ENCODE assay signal across 1 cellular context in the genomic region with DNA sequence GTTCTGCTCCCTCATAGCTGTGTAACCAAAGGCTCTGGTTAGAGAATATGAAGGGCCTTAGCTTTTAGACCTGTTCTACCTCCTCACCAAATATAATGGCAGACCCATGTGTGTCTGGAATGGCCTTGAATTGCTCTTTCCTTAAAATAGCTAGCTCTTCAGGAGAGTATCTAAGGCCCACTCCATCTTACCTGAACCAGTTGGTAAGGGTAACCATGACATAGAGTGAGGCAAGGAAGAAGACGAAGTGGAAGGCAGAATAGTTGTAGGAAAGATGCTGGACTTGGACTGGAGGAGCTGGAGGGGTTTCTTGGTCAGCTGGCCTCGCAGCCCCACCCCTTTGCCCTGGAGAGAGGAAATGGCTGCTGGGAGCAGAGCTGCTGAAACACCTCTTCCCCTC.
TF ChIP-seq lines count a peak whose summit lies in the region.

No MANE protein-coding gene starts in this region.

TF ChIP-seq in HepG2, 621 proteins besides CTCF, POLR2A, EP300 and RAD21:
- TF ChIP-seq XBP1 (CRISPR knock-in tag; IDR thresholded peaks at IDR 0.05): no peak
- TF ChIP-seq ZNF253 (CRISPR knock-in tag; IDR thresholded peaks at IDR 0.05; ENCODE audit: borderline replicate concordance): no peak
- peak; percentile 50 for TF ChIP-seq POLR2AphosphoS5 (IDR thresholded peaks at IDR 0.05; ENCODE audit: low read depth, low read length)
- no peak for TF ChIP-seq ZBTB8A (CRISPR knock-in tag; IDR thresholded peaks at IDR 0.05; ENCODE audit: borderline replicate concordance, low read depth)
- TF ChIP-seq ZNF572 (CRISPR knock-in tag; IDR thresholded peaks at IDR 0.05): no peak
- no peak for TF ChIP-seq MEIS2 (CRISPR knock-in tag; IDR thresholded peaks at IDR 0.05)
- no peak for TF ChIP-seq NR2C2 (CRISPR knock-in tag; IDR thresholded peaks at IDR 0.05; ENCODE audit: borderline replicate concordance)
- TF ChIP-seq NONO (IDR thresholded peaks at IDR 0.05): no peak
- peak; percentile 58; the same call in 1 of the 2 replicates for TF ChIP-seq NONO (CRISPR knock-in tag; conservative IDR thresholded peaks at IDR 0.05)
- TF ChIP-seq POLR2G (IDR thresholded peaks at IDR 0.05; ENCODE audit: low read depth, low read length): 0 out of 2 replicates have a peak, but pooled peaks have one; percentile 14
